ENCODE assay signal across 9 cellular contexts in the genomic region with DNA sequence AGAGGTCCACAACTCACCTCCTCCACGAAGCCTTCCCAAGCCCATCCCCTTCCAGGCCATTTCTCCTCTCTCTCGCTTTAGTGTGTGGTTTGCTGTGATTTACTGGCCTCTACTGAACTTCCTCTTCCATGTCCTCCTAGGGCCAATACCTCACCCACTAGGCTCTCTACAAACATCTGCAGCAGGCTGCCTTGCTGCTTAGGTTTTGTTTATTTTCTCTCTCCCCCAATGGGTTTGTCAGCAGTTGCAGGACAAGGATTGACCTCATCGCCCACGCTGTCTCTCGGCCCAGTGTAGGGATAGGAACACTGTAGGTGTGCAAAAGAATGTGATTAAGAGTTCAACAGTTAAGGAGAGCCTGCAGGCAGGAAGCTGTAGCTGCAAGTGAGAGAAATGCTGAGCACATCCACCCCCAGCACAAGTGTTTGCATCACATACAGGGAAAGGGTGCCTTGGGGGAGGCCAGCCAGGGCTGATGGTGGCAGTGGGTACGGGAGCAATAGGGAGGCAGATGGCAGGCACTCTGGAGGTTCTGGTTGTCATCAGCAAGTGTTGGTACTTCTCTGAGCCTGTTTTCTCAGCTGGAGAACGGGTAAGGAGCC. TPM values are rescaled to one million over a fixed set of nuclear protein-coding genes. Genes with fewer than 3 reads are reported as not detected.
DNase-seq lines count a peak whose midpoint lies in the region; ATAC-seq and TF ChIP-seq lines count a peak whose summit lies in the region.
"Had no signal": no experiment of that assay in that cellular context is flagged by ENCODE, and none has a peak within 500 bp of the region (broad histone marks: within the 10 kb centered on the region; RNA-seq: fewer than 3 reads in every experiment).

No MANE protein-coding gene starts in this region.

- H3K4me1 Mint-ChIP-seq in endodermal cell = peaks cover 14% of the 10 kb centered on the region

- H3K4me2 ChIP-seq in PC-3 (ENCODE audit: low read length) (peak overlapping the region; percentile 92), osteoblast (ENCODE audit: insufficient read depth, low read length) (peak overlapping the region; percentile 86)

- peaks cover 15% of the 10 kb centered on the region for H3K4me1 ChIP-seq in PC-3 (ENCODE audit: insufficient read depth, low read length)
- H3K4me1 ChIP-seq in endodermal cell (ENCODE audit: control insufficient read depth, insufficient read depth, low read length) = no peaks in the 10 kb centered on the region
- H3K4me1 ChIP-seq in osteoblast (ENCODE audit: insufficient read depth, low read length) = peaks cover 19% of the 10 kb centered on the region
- H3K4me1 ChIP-seq in vagina = peaks cover 20% of the 10 kb centered on the region

- H3K9me3 ChIP-seq in PC-3 (ENCODE audit: low read length) (no peaks in the 10 kb centered on the region), endodermal cell (ENCODE audit: control insufficient read depth, low read length) (no peaks in the 10 kb centered on the region), osteoblast (ENCODE audit: low read depth, low read length) (no peaks in the 10 kb centered on the region), vagina (no peaks in the 10 kb centered on the region)

- H3K9ac ChIP-seq in PC-3 (ENCODE audit: low read length) (no peak overlapping the region), endodermal cell (ENCODE audit: extremely low read depth, low read length, poor library complexity, severe bottlenecking) (no peak overlapping the region)

- H3F3A ChIP-seq in PC-3 (ENCODE audit: low read length, unreplicated experiment) = no peaks in the 10 kb centered on the region

- H3K4me3 Mint-ChIP-seq in endodermal cell = peak overlapping the region; percentile 67

- TSS peak; percentile 64 for BruUV-seq in PC-3 (replicated peaks; lab: Mats Ljungman, UMichigan)

- peaks cover 17% of the 10 kb centered on the region for H3K27me3 Mint-ChIP-seq in endodermal cell (ENCODE audit: insufficient read depth)

- peaks cover 7% of the 10 kb centered on the region for H3K9me3 Mint-ChIP-seq in endodermal cell

- intact Hi-C loops in PC-3 (cut with micrococcal nuclease) = loop anchor here (5.0 kb wide), 1 partner anchor 74 kb away; no protein-coding TSS in a partner anchor
- intact Hi-C loops in Right ventricle myocardium inferior (cut with DNase I) = loop anchor here (5.0 kb wide), 1 partner anchor 99 kb away; a partner anchor contains a TSS
- intact Hi-C loops in vagina (cut with DNase I) = no loop called here

- 84 to 86% methylated on average over 6 to 7 of the region's 7 CpGs for WGBS in endodermal cell (ENCODE audit: insufficient coverage in 1 of 2, insufficient read length in 1 of 2), 2 experiments

- H3K36me3 ChIP-seq in PC-3 (ENCODE audit: low read depth, low read length) (no peaks in the 10 kb centered on the region), endodermal cell (ENCODE audit: control insufficient read depth, insufficient read depth, low read length) (no peaks in the 10 kb centered on the region), osteoblast (ENCODE audit: insufficient read depth, low read length) (peaks cover 3% of the 10 kb centered on the region), vagina (no peaks in the 10 kb centered on the region)

- H3K9me2 ChIP-seq in PC-3 (replicated peaks; ENCODE audit: low read length) = no peaks in the 10 kb centered on the region

- H3K36me3 Mint-ChIP-seq in endodermal cell (ENCODE audit: low read depth) = no peaks in the 10 kb centered on the region

- H3K27ac ChIP-seq in PC-3 (ENCODE audit: low read length) = no peak overlapping the region
- H3K27ac ChIP-seq in endodermal cell (ENCODE audit: low read depth, low read length) = no peak overlapping the region
- H3K27ac ChIP-seq in osteoblast (ENCODE audit: low read depth, low read length) = peak overlapping the region; percentile 64
- no peak overlapping the region for H3K27ac ChIP-seq in vagina

- no peak overlapping the region for H2AFZ ChIP-seq in PC-3 (ENCODE audit: low read length)
- peak overlapping the region; percentile 50 for H2AFZ ChIP-seq in osteoblast (ENCODE audit: low read length)

- no peak for ATAC-seq in PC-3
- no peak for ATAC-seq in Right ventricle myocardium inferior

- DNase-seq in ELF-1 (ENCODE audit: low read depth, low spot score) = peak; percentile 80
- DNase-seq in PC-3 = no peak
- peak; percentile 77 for DNase-seq in endodermal cell
- peak; percentile 96 for DNase-seq in osteoblast (ENCODE audit: insufficient read length, low spot score, missing footprints)
- no peak for DNase-seq in stimulated activated CD4-positive, alpha-beta T cell treated with anti-CD3 and anti-CD28 coated beads, Interleukin-4, amount 100 ng/mL, for 1 hour
- no peak for DNase-seq in NCI-H1417 treated with DMSO at 0.1 percent for 48 hours (lab: John Stamatoyannopoulos, UW)
- DNase-seq in Right ventricle myocardium inferior (ENCODE audit: missing footprints) = no peak
- DNase-seq in vagina (ENCODE audit: extremely low spot score in 2 of 2) = no peak

- H3K79me2 ChIP-seq in PC-3 (ENCODE audit: low read length) (no peaks in the 10 kb centered on the region), osteoblast (ENCODE audit: insufficient read depth, low read length) (peaks cover 5% of the 10 kb centered on the region)

- TF ChIP-seq POLR2A in vagina (IDR thresholded peaks at IDR 0.05) = no peak

- H3K4me3 ChIP-seq in PC-3 (ENCODE audit: low read length) (peak overlapping the region; percentile 72; the same call in 1 of the 2 replicates), endodermal cell (ENCODE audit: low read length) (no peak overlapping the region), osteoblast (ENCODE audit: insufficient read depth, low read length) (peak overlapping the region; percentile 86), vagina (no peak overlapping the region)

- CTCF ChIA-PET in PC-3 (lab: Charles Lee) = no interaction called here

- H3K27ac Mint-ChIP-seq in endodermal cell = peak overlapping the region; percentile 86

- TF ChIP-seq CTCF in PC-3 (conservative IDR thresholded peaks at IDR 0.05; ENCODE audit: low read depth, low read length) (no peak), endodermal cell (conservative IDR thresholded peaks at IDR 0.05) (peak; percentile 57), osteoblast (IDR thresholded peaks at IDR 0.05; ENCODE audit: extremely low read depth, low read depth, low read length) (peak; percentile 31), vagina (IDR thresholded peaks at IDR 0.05) (no peak)

- POLR2A ChIA-PET in PC-3 (lab: Charles Lee; ENCODE audit: unreplicated experiment) = no interaction called here

- no peaks in the 10 kb centered on the region for H3K27me3 ChIP-seq in PC-3 (ENCODE audit: low read length)
- H3K27me3 ChIP-seq in endodermal cell (ENCODE audit: control insufficient read depth, insufficient read depth, low read length, poor library complexity, severe bottlenecking) = peaks cover 8% of the 10 kb centered on the region
- no peaks in the 10 kb centered on the region for H3K27me3 ChIP-seq in osteoblast (ENCODE audit: insufficient read depth, low read length)
- H3K27me3 ChIP-seq in vagina = no peaks in the 10 kb centered on the region

- H4K20me1 ChIP-seq in PC-3 (ENCODE audit: low read length) = no peaks in the 10 kb centered on the region
- H4K20me1 ChIP-seq in osteoblast (ENCODE audit: insufficient read depth, low read length) = peaks cover 3% of the 10 kb centered on the region

RNA-seq across cellular contexts. Expression of a gene that starts 1.4 kb away (rescaled TPM):
- total RNA-seq in PC-3 (2014; rRNA removed) = 24.5 and 39.7 TPM in 2 replicates
- 10 to 100 TPM; 21.9 to 24.4 TPM for total RNA-seq in endodermal cell
- polyA plus RNA-seq in endodermal cell (2013, experiment 1 of 2) = 17.2 TPM
- polyA plus RNA-seq in endodermal cell (2013, experiment 2 of 2) = 14.6 TPM
- 48.5 and 50.1 TPM in 2 replicates for total RNA-seq in osteoblast
- 7.5 TPM for total RNA-seq in Right ventricle myocardium inferior
- total RNA-seq in vagina = 34.1 TPM

RNA-seq across cellular contexts. Expression of a gene that starts 18.3 kb away (rescaled TPM):
- not detected in 2 replicates for total RNA-seq in PC-3 (2014; rRNA removed)
- not detected for total RNA-seq in endodermal cell
- polyA plus RNA-seq in endodermal cell (2013, experiment 1 of 2) = not detected
- not detected for polyA plus RNA-seq in endodermal cell (2013, experiment 2 of 2)
- not detected in 2 replicates for total RNA-seq in osteoblast
- total RNA-seq in Right ventricle myocardium inferior = not detected
- total RNA-seq in vagina = not detected
- polyA plus RNA-seq: esophagus had no signal

Comparison
In these comparisons a context has a peak if more than half of its experiments do, and no peak if none do; other contexts are left out.
1. DNase-seq: peak in ELF-1 (single experiment), endodermal cell (single experiment) and osteoblast (single experiment); none in PC-3 (single experiment), stimulated activated CD4-positive, alpha-beta T cell treated with anti-CD3 and anti-CD28 coated beads, Interleukin-4, amount 100 ng/mL, for 1 hour (single experiment), NCI-H1417 treated with DMSO at 0.1 percent for 48 hours (single experiment), Right ventricle myocardium inferior (single experiment) and vagina (0 of 2).
2. H3K4me3 ChIP-seq: peak in PC-3 (single experiment) and osteoblast (single experiment); none in endodermal cell (single experiment) and vagina (0 of 2).
3. CTCF ChIP-seq: peak in endodermal cell (single experiment) and osteoblast (single experiment); none in PC-3 (single experiment) and vagina (0 of 3).